In genomic region chr9:37025381-37026084, GRCh38 we compare ENCODE assay signal across 9 cellular contexts. TPM values are rescaled to one million over a fixed set of nuclear protein-coding genes. Genes with fewer than 3 reads are reported as not detected.
A peak's percentile ranks its signal among the peaks of the same experiment; 100 is the strongest.
DNase-seq lines count a peak whose midpoint lies in the region; ATAC-seq and TF ChIP-seq lines count a peak whose summit lies in the region.
"Had no signal": no experiment of that assay in that cellular context is flagged by ENCODE, and none has a peak within 500 bp of the region (broad histone marks: within the 10 kb centered on the region; RNA-seq: fewer than 3 reads in every experiment).

No MANE protein-coding gene starts in this region.

- peaks cover 0 to 66% of the 10 kb centered on the region in 2 donors for H3K27me3 ChIP-seq in Peyer's patch
- H3K27me3 ChIP-seq in stomach smooth muscle (ENCODE audit: control insufficient read depth in 1 of 2, insufficient read depth in 2 of 2, low read length in 2 of 2): peaks cover 79 to 85% of the 10 kb centered on the region in 2 donors

- no peak for DNase-seq in activated CD8-positive, alpha-beta memory T cell treated with anti-CD3 and anti-CD28 coated beads, Interleukin-2, amount 10 ng/mL, durations not matched to agents 7 days and 5 days
- DNase-seq in activated CD8-positive, alpha-beta memory T cell treated with anti-CD3 and anti-CD28 coated beads, Interleukin-2, amount 50 U/mL, for 48 hours: no peak
- DNase-seq in Peyer's patch: no peak
- peak; percentile 36 for DNase-seq in glutamatergic neuron
- no peak for DNase-seq in activated gamma-delta T cell treated with Interleukin-2 at 50 U/mL for 16 hours
- no peak for DNase-seq in NCI-H345 treated with DMSO at 0.1 percent for 48 hours (lab: John Stamatoyannopoulos, UW; ENCODE audit: unreplicated experiment)
- DNase-seq in inferior parietal cortex (ENCODE audit: extremely low spot score): no peak
- DNase-seq: NCI-H1436 had no signal

- H3K36me3 Mint-ChIP-seq in activated CD8-positive, alpha-beta memory T cell treated with anti-CD3 and anti-CD28 coated beads, Interleukin-2, amount 10 ng/mL, durations not matched to agents 7 days and 5 days: no peaks in the 10 kb centered on the region
- no peaks in the 10 kb centered on the region for H3K36me3 Mint-ChIP-seq in glutamatergic neuron (ENCODE audit: unreplicated experiment)

- H3K4me3 ChIP-seq in Peyer's patch (peak overlapping the region; percentile 27 to 56 (median 40)), stomach smooth muscle (ENCODE audit: low read length in 2 of 2) (peak overlapping the region; percentile 64 to 72)

- H3K9me3 Mint-ChIP-seq in activated CD8-positive, alpha-beta memory T cell treated with anti-CD3 and anti-CD28 coated beads, Interleukin-2, amount 10 ng/mL, durations not matched to agents 7 days and 5 days (ENCODE audit: low read depth): no peaks in the 10 kb centered on the region
- H3K9me3 Mint-ChIP-seq in glutamatergic neuron (ENCODE audit: unreplicated experiment): peaks cover 4% of the 10 kb centered on the region

- no peak for ATAC-seq in activated CD8-positive, alpha-beta memory T cell treated with anti-CD3 and anti-CD28 coated beads, Interleukin-2, amount 10 ng/mL, durations not matched to agents 7 days and 5 days

- peak overlapping the region; percentile 56 for H3K4me3 Mint-ChIP-seq in activated CD8-positive, alpha-beta memory T cell treated with anti-CD3 and anti-CD28 coated beads, Interleukin-2, amount 10 ng/mL, durations not matched to agents 7 days and 5 days
- H3K4me3 Mint-ChIP-seq in glutamatergic neuron (ENCODE audit: unreplicated experiment): peak overlapping the region; percentile 99

- peaks cover 28% of the 10 kb centered on the region for H3K4me1 Mint-ChIP-seq in activated CD8-positive, alpha-beta memory T cell treated with anti-CD3 and anti-CD28 coated beads, Interleukin-2, amount 10 ng/mL, durations not matched to agents 7 days and 5 days
- H3K4me1 Mint-ChIP-seq in glutamatergic neuron (ENCODE audit: low read depth, unreplicated experiment): peaks cover 12% of the 10 kb centered on the region

- H3K4me1 ChIP-seq in Peyer's patch (peaks cover 0 to 46% (median 24%) of the 10 kb centered on the region in 4 donors), stomach smooth muscle (ENCODE audit: control insufficient read depth, insufficient read depth, low read length) (peaks cover 41% of the 10 kb centered on the region)

- H3K36me3 ChIP-seq in Peyer's patch: no peaks in the 10 kb centered on the region
- H3K36me3 ChIP-seq in stomach smooth muscle (ENCODE audit: control insufficient read depth in 2 of 2, insufficient read depth in 2 of 2, low read length in 2 of 2): no peaks in the 10 kb centered on the region

- CTCF ChIA-PET in activated CD8-positive, alpha-beta memory T cell treated with anti-CD3 and anti-CD28 coated beads, Interleukin-2, amount 10 ng/mL, durations not matched to agents 7 days and 5 days (lab: Charles Lee): interaction anchor here (1.0 to 1.4 kb wide), 2 partner anchors 9 to 11 kb away, joined by 3 to 6 read pairs; partner anchors contain the start of gene PAX5

- H3K27ac ChIP-seq in Peyer's patch (peak overlapping the region in 2 of 4 donors; percentile 52 to 93), stomach smooth muscle (ENCODE audit: low read length) (no peak overlapping the region)

- H3K9me3 ChIP-seq in Peyer's patch: no peaks in the 10 kb centered on the region
- no peaks in the 10 kb centered on the region for H3K9me3 ChIP-seq in stomach smooth muscle (ENCODE audit: control insufficient read depth in 2 of 2, low read length in 2 of 2)

- no peak for TF ChIP-seq POLR2A in Peyer's patch (IDR thresholded peaks at IDR 0.05)

- H3K27me3 Mint-ChIP-seq in activated CD8-positive, alpha-beta memory T cell treated with anti-CD3 and anti-CD28 coated beads, Interleukin-2, amount 10 ng/mL, durations not matched to agents 7 days and 5 days: peaks cover 95% of the 10 kb centered on the region
- H3K27me3 Mint-ChIP-seq in glutamatergic neuron (ENCODE audit: unreplicated experiment): peaks cover 7% of the 10 kb centered on the region

- no peak overlapping the region for H3K27ac Mint-ChIP-seq in activated CD8-positive, alpha-beta memory T cell treated with anti-CD3 and anti-CD28 coated beads, Interleukin-2, amount 10 ng/mL, durations not matched to agents 7 days and 5 days
- H3K27ac Mint-ChIP-seq in glutamatergic neuron (ENCODE audit: unreplicated experiment): no peak overlapping the region

- TF ChIP-seq CTCF in Peyer's patch (IDR thresholded peaks at IDR 0.05) (no peak), glutamatergic neuron (IDR thresholded peaks at IDR 0.05; ENCODE audit: partially characterized antibody, unreplicated experiment) (no peak)

- no peak overlapping the region for H3K9ac ChIP-seq in stomach smooth muscle (ENCODE audit: low read length in 2 of 2)

RNA-seq across cellular contexts. Expression of gene PAX5, which starts 8.5 kb away (rescaled TPM):
- under 1 TPM; 0.14 to 0.20 TPM for total RNA-seq in activated CD8-positive, alpha-beta memory T cell treated with anti-CD3 and anti-CD28 coated beads, Interleukin-2, amount 10 ng/mL, durations not matched to agents 7 days and 5 days
- total RNA-seq in Peyer's patch (10 to 100 TPM in 1 of 4 donors, 1 to 10 TPM in 1, under 1 TPM in 1, not detected in 1; 0.95 to 61.9 (median 3.6) TPM), glutamatergic neuron (ENCODE audit: unreplicated experiment) (24.3 TPM)
